In genomic region chr11:80521592-80521991, GRCh38 we compare ENCODE assay signal across 10 cellular contexts.
"Had no signal": no experiment of that assay in that cellular context is flagged by ENCODE, and none has a peak within 500 bp of the region (broad histone marks: within the 10 kb centered on the region; RNA-seq: fewer than 3 reads in every experiment).

No MANE protein-coding gene starts in this region.

- H3K4me3 ChIP-seq: dorsolateral prefrontal cortex, heart left ventricle had no signal

- DNase-seq: activated B cell treated with CpG ODN at 0.5 μM for 24 hours; activated CD4-positive, alpha-beta T cell treated with anti-CD3 and anti-CD28 coated beads, Interleukin-2, amount 10 ng/mL, durations not matched to agents 24 days and 14 days; activated CD8-positive, alpha-beta memory T cell treated with anti-CD3 and anti-CD28 coated beads for 24 hours; activated naive CD4-positive, alpha-beta T cell treated with anti-CD3 and anti-CD28 coated beads for 36 hours; dorsolateral prefrontal cortex; heart left ventricle; stimulated activated CD4-positive, alpha-beta T cell treated with anti-CD3 and anti-CD28 coated beads, Interleukin-2, amount 100 ng/mL, for 48 hours; stimulated activated naive CD8-positive, alpha-beta T cell treated with anti-CD3 and anti-CD28 coated beads, Interleukin-15, Interleukin-2, amounts not matched to agents 100 U/mL and 50 U/mL, for 24 hours; T-helper 17 cell had no signal

- ATAC-seq: activated T-helper 17 cell treated with anti-CD3 and anti-CD28 coated beads, Interleukin-2, amount 50 U/mL, for 72 hours; heart left ventricle; stimulated activated naive CD8-positive, alpha-beta T cell treated with anti-CD3 and anti-CD28 coated beads, Interleukin-15, Interleukin-2, amounts not matched to agents 100 U/mL and 50 U/mL, for 24 hours; T-helper 17 cell had no signal
